8 cellular contexts compared by ENCODE assay signal in the genomic region with DNA sequence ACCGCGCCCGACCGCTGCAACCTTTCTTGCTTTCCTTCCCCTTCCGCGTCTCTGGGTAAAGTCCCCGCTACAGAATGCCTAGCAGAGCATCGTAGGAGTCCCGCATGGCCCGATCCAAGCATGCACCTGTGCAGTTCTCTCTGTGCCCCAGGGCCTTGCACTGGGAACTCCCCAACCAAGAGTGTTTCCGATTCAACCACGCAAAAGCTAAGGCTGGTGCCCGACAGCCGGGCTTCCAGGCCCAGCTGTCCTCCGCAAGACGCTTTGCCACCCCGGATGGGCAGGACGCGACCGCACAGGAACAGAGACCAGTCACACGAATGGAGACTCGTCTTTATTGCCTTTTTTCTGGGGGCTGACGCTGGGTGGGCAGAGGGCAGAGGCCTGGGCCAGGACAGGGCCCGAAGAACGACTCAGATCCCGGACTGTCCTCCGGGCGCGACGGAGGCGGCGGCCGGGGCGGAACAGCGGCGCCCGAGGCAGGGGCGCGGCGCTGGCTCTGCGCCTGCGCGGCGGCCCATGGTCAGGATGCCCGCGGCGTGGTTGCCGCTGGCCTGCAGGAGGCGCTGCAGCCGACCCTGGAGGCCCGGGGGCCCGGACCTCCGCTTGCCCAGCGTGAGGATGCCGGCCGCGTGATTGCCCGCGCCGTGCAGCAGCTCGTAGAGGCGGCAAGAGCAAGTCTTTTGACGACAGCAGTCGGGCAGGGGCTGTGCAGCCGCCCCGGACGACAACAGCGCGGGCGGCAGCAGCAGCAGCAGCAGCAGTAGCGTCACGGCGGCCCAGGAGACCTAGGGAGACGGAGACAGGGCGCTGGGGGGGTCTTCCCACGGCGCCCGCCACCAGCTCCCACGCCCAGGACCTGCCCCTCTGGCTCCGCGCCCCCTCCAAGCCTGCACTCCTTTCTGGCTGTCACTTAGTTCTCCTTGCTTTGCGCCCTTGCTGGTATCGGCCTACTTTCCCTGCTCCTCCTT. TPM values are rescaled to one million over a fixed set of nuclear protein-coding genes. Genes with fewer than 3 reads are reported as not detected.
A peak's percentile ranks its signal among the peaks of the same experiment; 100 is the strongest.
DNase-seq lines count a peak whose midpoint lies in the region; ATAC-seq and TF ChIP-seq lines count a peak whose summit lies in the region.

No MANE protein-coding gene starts in this region.

- peak overlapping the region; percentile 80 for H3K4me3 Mint-ChIP-seq in WTC11
- peak overlapping the region; percentile 81 for H3K4me3 Mint-ChIP-seq in central memory CD8-positive, alpha-beta T cell

- H3K9me3 ChIP-seq in HEK293 (ENCODE audit: control insufficient read depth, insufficient read depth, low read depth, low read length): no peaks in the 10 kb centered on the region

- no peak overlapping the region for H3K27ac Mint-ChIP-seq in WTC11
- peak overlapping the region; percentile 85 for H3K27ac Mint-ChIP-seq in central memory CD8-positive, alpha-beta T cell (ENCODE audit: low read depth)

- H3K4me3 ChIP-seq in HEK293 (ENCODE audit: low read depth, low read length): peak overlapping the region; percentile 38

- H3K9me3 Mint-ChIP-seq in WTC11: no peaks in the 10 kb centered on the region
- H3K9me3 Mint-ChIP-seq in central memory CD8-positive, alpha-beta T cell: no peaks in the 10 kb centered on the region

- POLR2A ChIA-PET in HEK293 (lab: Yijun Ruan, JAX) (interaction anchor here (0.6 to 1.0 kb wide), 2 partner anchors 8 to 91 kb away, joined by 4 to 11 read pairs; no protein-coding TSS in a partner anchor), WTC11 (lab: Charles Lee) (interaction anchor here (0.6 kb wide), 1 partner anchor 239 kb away, joined by 3 read pairs; the partner anchor contains the start of gene CAVIN1)

- no peaks in the 10 kb centered on the region for H3K36me3 ChIP-seq in HEK293 (ENCODE audit: control insufficient read depth in 2 of 2, insufficient read depth in 1 of 2, low read length in 2 of 2)

- CTCF ChIA-PET in HEK293 (lab: Yijun Ruan, JAX) (interaction anchor here (0.6 to 2.9 kb wide), 15 partner anchors 10 to 272 kb away, joined by 3 to 17 read pairs (median 3); partner anchors contain the start of genes CAVIN1 and GHDC), WTC11 (lab: Charles Lee) (interaction anchor here (0.6 to 7.3 kb wide), 24 partner anchors 10 to 500 kb away, joined by 3 to 55 read pairs (median 3); partner anchors contain the start of genes GHDC, KAT2A, NKIRAS2 and RAB5C)

- DNase-seq in GDM1 (lab: John Stamatoyannopoulos, UW) (peak; percentile 75), NCI-H146 treated with DMSO at 0.1 percent for 48 hours (lab: John Stamatoyannopoulos, UW; ENCODE audit: unreplicated experiment) (peak; percentile 69), WTC11 (ENCODE audit: low spot score) (peak; percentile 88), kidney glomerular epithelial cell (lab: John Stamatoyannopoulos, UW) (peak; percentile 33), GOT3 (lab: John Stamatoyannopoulos, UW) (no peak)
- peak; percentile 60 to 71 for DNase-seq in central memory CD8-positive, alpha-beta T cell (ENCODE audit: low spot score in 2 of 2)
- peak; percentile 87 for DNase-seq in stimulated activated CD4-positive, alpha-beta T cell treated with anti-CD3 and anti-CD28 coated beads, Interleukin-15, amount 100 ng/mL, for 24 hours

- no peaks in the 10 kb centered on the region for H3K36me3 Mint-ChIP-seq in WTC11
- H3K36me3 Mint-ChIP-seq in central memory CD8-positive, alpha-beta T cell (ENCODE audit: insufficient read depth): peaks cover 8% of the 10 kb centered on the region

- TF ChIP-seq CTCF in HEK293 (tag by site-specific recombination; IDR thresholded peaks at IDR 0.05) (peak; percentile 50; the same call in 1 of the 2 replicates), WTC11 (IDR thresholded peaks at IDR 0.05) (peak; percentile 81)

- no peak overlapping the region; the same call in 1 of the 2 replicates for H3K27ac ChIP-seq in HEK293 (ENCODE audit: extremely low read depth, low read depth, low read length)

- peak; percentile 60 for ATAC-seq in WTC11
- peak; percentile 59 for ATAC-seq in central memory CD8-positive, alpha-beta T cell (replicated peaks; ENCODE audit: extremely low read depth, poor library complexity, severe bottlenecking)

- H3K4me1 ChIP-seq in HEK293 (ENCODE audit: control insufficient read depth, insufficient read depth, low read length): no peaks in the 10 kb centered on the region

- peaks cover 28% of the 10 kb centered on the region for H3K4me1 Mint-ChIP-seq in WTC11
- H3K4me1 Mint-ChIP-seq in central memory CD8-positive, alpha-beta T cell: peaks cover 37% of the 10 kb centered on the region

- H3K27me3 Mint-ChIP-seq in WTC11 (ENCODE audit: low read depth): peaks cover 70% of the 10 kb centered on the region
- no peaks in the 10 kb centered on the region for H3K27me3 Mint-ChIP-seq in central memory CD8-positive, alpha-beta T cell

TF ChIP-seq in HEK293, 187 proteins besides CTCF, POLR2A, EP300 and RAD21 (continues in another document):
- peak; percentile 58 for TF ChIP-seq ZNF341 (tag by site-specific recombination; IDR thresholded peaks at IDR 0.05; ENCODE audit: low read depth)
- TF ChIP-seq ZNF692 (tag by site-specific recombination; IDR thresholded peaks at IDR 0.05): 0 out of 2 replicates have a peak, but pooled peaks have one; percentile 27
- 0 out of 2 replicates have a peak, but pooled peaks have one; percentile 29 for TF ChIP-seq ZBTB8A (tag by site-specific recombination; IDR thresholded peaks at IDR 0.05)
- TF ChIP-seq ZNF19 (tag by site-specific recombination; IDR thresholded peaks at IDR 0.05; ENCODE audit: low read depth): no peak
- TF ChIP-seq ZNF24 (tag by site-specific recombination; IDR thresholded peaks at IDR 0.05): no peak
- 0 out of 2 replicates have a peak, but pooled peaks have one; percentile 25 for TF ChIP-seq EGR2 (tag by site-specific recombination; IDR thresholded peaks at IDR 0.05; ENCODE audit: low read depth)
- TF ChIP-seq GLI4 (tag by site-specific recombination; IDR thresholded peaks at IDR 0.05): no peak
- TF ChIP-seq ZNF174 (tag by site-specific recombination; IDR thresholded peaks at IDR 0.05): no peak

TF ChIP-seq in WTC11, 78 proteins besides CTCF, POLR2A, EP300 and RAD21 (continues in another document):
- TF ChIP-seq HMGXB4 (CRISPR knock-in tag; IDR thresholded peaks at IDR 0.05) (no peak), CREM (CRISPR knock-in tag; IDR thresholded peaks at IDR 0.05) (peak; percentile 63; the same call in 1 of the 2 replicates), ZNF671 (CRISPR knock-in tag; IDR thresholded peaks at IDR 0.05) (no peak), FOXJ3 (CRISPR knock-in tag; IDR thresholded peaks at IDR 0.05; ENCODE audit: borderline replicate concordance) (0 out of 2 replicates have a peak, but pooled peaks have one; percentile 73), ESRRA (CRISPR knock-in tag; IDR thresholded peaks at IDR 0.05; ENCODE audit: borderline replicate concordance) (peak; percentile 96), GTF2I (CRISPR knock-in tag; conservative IDR thresholded peaks at IDR 0.05) (no peak), RORB (CRISPR knock-in tag; IDR thresholded peaks at IDR 0.05) (no peak), SMAD4 (CRISPR knock-in tag; IDR thresholded peaks at IDR 0.05) (peak; percentile 97)
- TF ChIP-seq, protein P1, sequence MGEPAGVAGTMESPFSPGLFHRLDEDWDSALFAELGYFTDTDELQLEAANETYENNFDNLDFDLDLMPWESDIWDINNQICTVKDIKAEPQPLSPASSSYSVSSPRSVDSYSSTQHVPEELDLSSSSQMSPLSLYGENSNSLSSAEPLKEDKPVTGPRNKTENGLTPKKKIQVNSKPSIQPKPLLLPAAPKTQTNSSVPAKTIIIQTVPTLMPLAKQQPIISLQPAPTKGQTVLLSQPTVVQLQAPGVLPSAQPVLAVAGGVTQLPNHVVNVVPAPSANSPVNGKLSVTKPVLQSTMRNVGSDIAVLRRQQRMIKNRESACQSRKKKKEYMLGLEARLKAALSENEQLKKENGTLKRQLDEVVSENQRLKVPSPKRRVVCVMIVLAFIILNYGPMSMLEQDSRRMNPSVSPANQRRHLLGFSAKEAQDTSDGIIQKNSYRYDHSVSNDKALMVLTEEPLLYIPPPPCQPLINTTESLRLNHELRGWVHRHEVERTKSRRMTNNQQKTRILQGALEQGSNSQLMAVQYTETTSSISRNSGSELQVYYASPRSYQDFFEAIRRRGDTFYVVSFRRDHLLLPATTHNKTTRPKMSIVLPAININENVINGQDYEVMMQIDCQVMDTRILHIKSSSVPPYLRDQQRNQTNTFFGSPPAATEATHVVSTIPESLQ (CRISPR knock-in tag; IDR thresholded peaks at IDR 0.05): no peak
- TF ChIP-seq, protein P2, sequence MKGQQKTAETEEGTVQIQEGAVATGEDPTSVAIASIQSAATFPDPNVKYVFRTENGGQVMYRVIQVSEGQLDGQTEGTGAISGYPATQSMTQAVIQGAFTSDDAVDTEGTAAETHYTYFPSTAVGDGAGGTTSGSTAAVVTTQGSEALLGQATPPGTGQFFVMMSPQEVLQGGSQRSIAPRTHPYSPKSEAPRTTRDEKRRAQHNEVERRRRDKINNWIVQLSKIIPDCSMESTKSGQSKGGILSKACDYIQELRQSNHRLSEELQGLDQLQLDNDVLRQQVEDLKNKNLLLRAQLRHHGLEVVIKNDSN (CRISPR knock-in tag; IDR thresholded peaks at IDR 0.05): peak; percentile 86

RNA-seq across cellular contexts. Expression of gene HCRT, which starts 1.2 kb away (rescaled TPM):
- not detected in 3 replicates for total RNA-seq in WTC11 (2021)

RNA-seq across cellular contexts. Expression of gene KCNH4, which starts 3.1 kb away (rescaled TPM):
- 0.24 to 0.46 TPM (median 0.34 TPM) in 3 replicates for total RNA-seq in WTC11 (2021)

RNA-seq across cellular contexts. Expression of gene GHDC, which starts 10.3 kb away (rescaled TPM):
- total RNA-seq in WTC11 (2021): 7.5 to 11.1 TPM (median 11.1 TPM) in 3 replicates

RNA-seq across cellular contexts. Expression of gene RAB5C, which starts 29.2 kb away (rescaled TPM):
- 74.3 to 84.8 TPM (median 84.1 TPM) in 3 replicates for total RNA-seq in WTC11 (2021)
